ENCODE assay signal across 12 cellular contexts in the genomic region with DNA sequence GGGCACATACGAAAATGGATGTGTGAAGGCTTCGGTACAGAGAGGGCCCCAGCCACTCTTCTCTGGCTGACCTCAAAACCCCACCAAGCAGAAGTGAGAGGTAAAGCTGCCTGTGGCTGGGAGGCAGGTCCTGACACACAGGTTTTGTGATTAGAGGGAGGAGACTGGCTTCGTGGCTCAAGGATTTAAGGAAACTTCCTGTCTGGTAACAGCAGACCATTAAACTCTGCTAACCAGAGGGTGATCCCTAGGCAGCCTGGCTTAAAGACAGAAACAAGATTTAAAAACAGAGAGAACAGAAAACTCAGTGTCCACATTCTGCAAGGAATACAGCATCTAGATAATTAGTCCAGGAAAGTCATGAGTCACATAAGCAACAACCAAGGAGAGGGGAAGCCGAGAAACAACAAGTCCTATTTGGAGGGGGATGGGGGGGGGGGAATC.
DNase-seq lines count a peak whose midpoint lies in the region; ATAC-seq lines count a peak whose summit lies in the region.
"Had no signal": no experiment of that assay in that cellular context is flagged by ENCODE, and none has a peak within 500 bp of the region (broad histone marks: within the 10 kb centered on the region; RNA-seq: fewer than 3 reads in every experiment).

No MANE protein-coding gene starts in this region.

- ATAC-seq in GM19397 (IDR thresholded peaks at IDR 0.05; ENCODE audit: unreplicated experiment) (peak; percentile 78), HG03066 (IDR thresholded peaks at IDR 0.05; ENCODE audit: low read depth, unreplicated experiment) (peak; percentile 83)

- no peaks in the 10 kb centered on the region for H3K9me3 ChIP-seq in SJCRH30 (replicated peaks)

- DNase-seq in AG08395 (ENCODE audit: low spot score), result peak; percentile 9
- peak; percentile 61 for DNase-seq in dermis blood vessel endothelial cell
- no peak for DNase-seq in H4 (ENCODE audit: low spot score)
- DNase-seq in COLO668 (lab: John Stamatoyannopoulos, UW; ENCODE audit: unreplicated experiment), result no peak
- no peak for DNase-seq in SJCRH30
- DNase-seq in NCI-H748 treated with DMSO at 0.1 percent for 48 hours (lab: John Stamatoyannopoulos, UW), result no peak
- DNase-seq: activated CD4-positive, alpha-beta T cell treated with anti-CD3 and anti-CD28 coated beads for 4 hours; mesendoderm; stimulated activated CD4-positive, alpha-beta T cell treated with anti-CD3 and anti-CD28 coated beads, Interleukin-15, amount 100 ng/mL, for 24 hours had no signal

- no peaks in the 10 kb centered on the region for H3K36me3 ChIP-seq in SJCRH30

- H3K4me3 ChIP-seq in SJCRH30, result no peak overlapping the region
- H3K4me3 ChIP-seq: suprapubic skin had no signal

- no peak overlapping the region for H3K27ac ChIP-seq in SJCRH30
- H3K27ac ChIP-seq: suprapubic skin had no signal

- no peaks in the 10 kb centered on the region for H3K4me1 ChIP-seq in SJCRH30

- no peaks in the 10 kb centered on the region for H3K27me3 ChIP-seq in SJCRH30
- H3K27me3 ChIP-seq: suprapubic skin had no signal

Comparison
In these comparisons a context has a peak if more than half of its experiments do, and no peak if none do; other contexts are left out.
1. DNase-seq: peak in AG08395 (single experiment) and dermis blood vessel endothelial cell (single experiment); none in H4 (single experiment), COLO668 (single experiment), SJCRH30 (0 of 2) and NCI-H748 treated with DMSO at 0.1 percent for 48 hours (single experiment).